Comparison of ENCODE assay signal across 20 cellular contexts in the genomic region with DNA sequence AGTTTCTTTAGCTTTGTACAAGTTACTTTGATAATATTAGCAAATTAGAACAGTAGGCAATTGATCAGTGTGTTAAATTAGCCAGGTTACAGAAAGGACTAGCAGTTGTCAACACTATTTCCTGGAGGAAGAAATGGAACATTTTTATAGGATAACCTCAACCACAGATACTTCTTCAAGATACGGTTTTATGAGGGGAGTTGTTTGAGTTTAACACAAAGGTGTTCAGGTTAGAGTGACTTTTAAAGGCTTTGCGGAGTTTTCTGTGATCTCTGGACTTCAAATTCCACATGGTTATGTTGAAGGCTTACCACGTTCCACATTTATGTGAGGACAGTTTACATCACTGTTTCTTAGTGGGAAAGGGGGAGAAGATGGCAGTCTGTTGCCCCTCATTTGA.
"Had no signal": no experiment of that assay in that cellular context is flagged by ENCODE, and none has a peak within 500 bp of the region (broad histone marks: within the 10 kb centered on the region; RNA-seq: fewer than 3 reads in every experiment).

No MANE protein-coding gene starts in this region.

- H3K4me1 Mint-ChIP-seq: activated CD4-positive, alpha-beta T cell treated with anti-CD3 and anti-CD28 coated beads, Interleukin-2, amount 10 ng/mL, durations not matched to agents 24 days and 14 days had no signal

- H3K27ac Mint-ChIP-seq: activated CD4-positive, alpha-beta T cell treated with anti-CD3 and anti-CD28 coated beads, Interleukin-2, amount 10 ng/mL, durations not matched to agents 24 days and 14 days; nephron; T-helper 2 cell treated with Interferon-gamma antibody and Interleukin-4, amounts not matched to agents 5 μg/mL and 100 μg/mL, for 36 hours; type B pancreatic cell had no signal

- H3K4me3 Mint-ChIP-seq: activated CD4-positive, alpha-beta T cell treated with anti-CD3 and anti-CD28 coated beads, Interleukin-2, amount 10 ng/mL, durations not matched to agents 24 days and 14 days; nephron; T-helper 2 cell treated with Interferon-gamma antibody and Interleukin-4, amounts not matched to agents 5 μg/mL and 100 μg/mL, for 36 hours; type B pancreatic cell had no signal

- H3K9me3 Mint-ChIP-seq: activated CD4-positive, alpha-beta T cell treated with anti-CD3 and anti-CD28 coated beads, Interleukin-2, amount 10 ng/mL, durations not matched to agents 24 days and 14 days; nephron; T-helper 2 cell treated with Interferon-gamma antibody and Interleukin-4, amounts not matched to agents 5 μg/mL and 100 μg/mL, for 36 hours; type B pancreatic cell had no signal

- H3K27me3 Mint-ChIP-seq: activated CD4-positive, alpha-beta T cell treated with anti-CD3 and anti-CD28 coated beads, Interleukin-2, amount 10 ng/mL, durations not matched to agents 24 days and 14 days; type B pancreatic cell had no signal

- ATAC-seq: left cardiac atrium, lower lobe of right lung had no signal

- DNase-seq: activated CD4-positive, alpha-beta T cell treated with anti-CD3 and anti-CD28 coated beads, Interleukin-2, amount 10 ng/mL, durations not matched to agents 24 days and 14 days; activated CD4-positive, CD25-positive, alpha-beta regulatory T cell; activated CD8-positive, alpha-beta memory T cell treated with anti-CD3 and anti-CD28 coated beads for 24 hours; activated naive CD4-positive, alpha-beta T cell treated with anti-CD3 and anti-CD28 coated beads, Interleukin-2, amount 50 U/mL, for 16 hours; aorta; brain microvascular endothelial cell; central memory CD4-positive, alpha-beta T cell; dorsolateral prefrontal cortex; foreskin fibroblast; left cardiac atrium; lower lobe of right lung; occipital lobe; stimulated activated CD4-positive, alpha-beta T cell treated with anti-CD3 and anti-CD28 coated beads, Interleukin-12 subunit alpha, Interleukin-12 subunit beta, amount 100 ng/mL, for 4 hours; stimulated activated CD4-positive, alpha-beta T cell treated with anti-CD3 and anti-CD28 coated beads, Interleukin-2, amount 100 ng/mL, for 24 hours; stomach; SW 1271; testis had no signal
